ENCODE assay signal across 1 cellular context in genomic region chr19:49487277-49488045, GRCh38.
TF ChIP-seq lines count a peak whose summit lies in the region.

RPL13A (plus strand) TSS chr19:49487608; CDS start chr19:49487630, 22 bp downstream.

TF ChIP-seq in HepG2, 621 proteins besides CTCF, POLR2A, EP300 and RAD21 (continued from another document and continues in another):
- TF ChIP-seq ZNF747 (CRISPR knock-in tag; IDR thresholded peaks at IDR 0.05; ENCODE audit: borderline replicate concordance) (no peak; the same call in 1 of the 2 replicates), ZFYVE20 (CRISPR knock-in tag; IDR thresholded peaks at IDR 0.05; ENCODE audit: borderline replicate concordance, low read depth) (peak; percentile 83; the same call in 1 of the 2 replicates), ZNF414 (CRISPR knock-in tag; IDR thresholded peaks at IDR 0.05) (peak; percentile 60), ZNF441 (CRISPR knock-in tag; IDR thresholded peaks at IDR 0.05; ENCODE audit: borderline replicate concordance) (peak; percentile 74; the same call in 1 of the 2 replicates), FOXP4 (CRISPR knock-in tag; IDR thresholded peaks at IDR 0.05) (no peak), ZNF34 (CRISPR knock-in tag; IDR thresholded peaks at IDR 0.05; ENCODE audit: borderline replicate concordance) (no peak), CHD4 (IDR thresholded peaks at IDR 0.05; ENCODE audit: borderline replicate concordance, low read length) (no peak), ZNF264 (CRISPR knock-in tag; IDR thresholded peaks at IDR 0.05) (peak; percentile 64), ZNF343 (CRISPR knock-in tag; IDR thresholded peaks at IDR 0.05) (no peak), ETV6 (CRISPR knock-in tag; conservative IDR thresholded peaks at IDR 0.05) (0 out of 2 replicates have a peak, but pooled peaks have one; percentile 31), DNMT1 (CRISPR knock-in tag; IDR thresholded peaks at IDR 0.05) (no peak), ZNF749 (CRISPR knock-in tag; IDR thresholded peaks at IDR 0.05; ENCODE audit: borderline replicate concordance) (peak; percentile 83), ZNF674 (CRISPR knock-in tag; IDR thresholded peaks at IDR 0.05; ENCODE audit: low read depth) (no peak), SETDB1 (CRISPR knock-in tag; IDR thresholded peaks at IDR 0.05; ENCODE audit: borderline replicate concordance) (no peak), ZNF230 (CRISPR knock-in tag; IDR thresholded peaks at IDR 0.05) (no peak), ZFP36L1 (CRISPR knock-in tag; IDR thresholded peaks at IDR 0.05) (no peak), KAT2B (IDR thresholded peaks at IDR 0.05; ENCODE audit: borderline replicate concordance, low read depth, low read length) (no peak), SMAD9 (CRISPR knock-in tag; IDR thresholded peaks at IDR 0.05) (0 out of 2 replicates have a peak, but pooled peaks have one; percentile 63), HOXA9 (CRISPR knock-in tag; IDR thresholded peaks at IDR 0.05; ENCODE audit: borderline replicate concordance) (no peak), SNRNP70 (IDR thresholded peaks at IDR 0.05; ENCODE audit: low read depth, low read length) (no peak), RFXAP (CRISPR knock-in tag; IDR thresholded peaks at IDR 0.05; ENCODE audit: borderline replicate concordance) (peak; percentile 92), SNAPC2 (CRISPR knock-in tag; IDR thresholded peaks at IDR 0.05) (0 out of 2 replicates have a peak, but pooled peaks have one; percentile 34), ZNF143 (CRISPR knock-in tag; IDR thresholded peaks at IDR 0.05) (peak; percentile 65), SALL1 (CRISPR knock-in tag; IDR thresholded peaks at IDR 0.05) (peak; percentile 86), SIN3B (IDR thresholded peaks at IDR 0.05; ENCODE audit: low read length) (no peak; the same call in 1 of the 2 replicates), PITX1 (CRISPR knock-in tag; IDR thresholded peaks at IDR 0.05) (peak; percentile 66), ARNT (IDR thresholded peaks at IDR 0.05) (no peak), ARHGAP35 (CRISPR knock-in tag; IDR thresholded peaks at IDR 0.05; ENCODE audit: borderline replicate concordance) (no peak), ZNF792 (CRISPR knock-in tag; IDR thresholded peaks at IDR 0.05) (0 out of 2 replicates have a peak, but pooled peaks have one; percentile 61), ZBTB1 (CRISPR knock-in tag; IDR thresholded peaks at IDR 0.05; ENCODE audit: borderline replicate concordance) (no peak), ZFP62 (CRISPR knock-in tag; IDR thresholded peaks at IDR 0.05) (no peak), ZNF878 (CRISPR knock-in tag; IDR thresholded peaks at IDR 0.05) (no peak), ZEB1 (IDR thresholded peaks at IDR 0.05; ENCODE audit: insufficient replicate concordance, low read depth) (no peak), SALL2 (CRISPR knock-in tag; IDR thresholded peaks at IDR 0.05) (peak; percentile 79), MEIS1 (CRISPR knock-in tag; IDR thresholded peaks at IDR 0.05; ENCODE audit: borderline replicate concordance) (no peak), RAD51 (IDR thresholded peaks at IDR 0.05; ENCODE audit: borderline replicate concordance) (peak; percentile 94), RFX5 (IDR thresholded peaks at IDR 0.05; ENCODE audit: low read depth, low read length) (peak; percentile 63; the same call in 1 of the 2 replicates), TBL1XR1 (IDR thresholded peaks at IDR 0.05; ENCODE audit: borderline replicate concordance, low read length, partially characterized antibody) (peak; percentile 41), ZBTB42 (CRISPR knock-in tag; IDR thresholded peaks at IDR 0.05) (peak; percentile 79; the same call in 1 of the 2 replicates), NFKBIZ (CRISPR knock-in tag; IDR thresholded peaks at IDR 0.05) (peak; percentile 82; the same call in 1 of the 2 replicates), ZFP41 (CRISPR knock-in tag; IDR thresholded peaks at IDR 0.05; ENCODE audit: borderline replicate concordance) (0 out of 2 replicates have a peak, but pooled peaks have one; percentile 46), IRF2 (CRISPR knock-in tag; IDR thresholded peaks at IDR 0.05) (peak; percentile 92), TEAD2 (CRISPR knock-in tag; IDR thresholded peaks at IDR 0.05) (no peak; the same call in 1 of the 2 replicates), CBX2 (IDR thresholded peaks at IDR 0.05; ENCODE audit: low read depth, low read length) (no peak), CBX2 (CRISPR knock-in tag; IDR thresholded peaks at IDR 0.05; ENCODE audit: low read depth) (no peak), ZFP82 (CRISPR knock-in tag; IDR thresholded peaks at IDR 0.05; ENCODE audit: borderline replicate concordance) (no peak), ZNF317 (CRISPR knock-in tag; IDR thresholded peaks at IDR 0.05) (peak; percentile 79; the same call in 1 of the 2 replicates), AGO1 (IDR thresholded peaks at IDR 0.05; ENCODE audit: low read depth, low read length, poor library complexity, severe bottlenecking) (peak; percentile 81), GABPA (IDR thresholded peaks at IDR 0.05; ENCODE audit: low read depth, low read length) (peak; percentile 70), GABPA (CRISPR knock-in tag; IDR thresholded peaks at IDR 0.05; ENCODE audit: low read depth) (peak; percentile 94), XRCC5 (optimal IDR thresholded peaks at IDR 0.05; ENCODE audit: low read length) (peak; percentile 11), ZNF451 (CRISPR knock-in tag; IDR thresholded peaks at IDR 0.05) (peak; percentile 62; the same call in 1 of the 2 replicates), ZNF234 (CRISPR knock-in tag; conservative IDR thresholded peaks at IDR 0.05) (no peak), ARNTL (CRISPR knock-in tag; IDR thresholded peaks at IDR 0.05) (peak; percentile 34; the same call in 1 of the 2 replicates), ZC3H4 (CRISPR knock-in tag; IDR thresholded peaks at IDR 0.05; ENCODE audit: borderline replicate concordance) (no peak), ATF6 (CRISPR knock-in tag; conservative IDR thresholded peaks at IDR 0.05) (0 out of 2 replicates have a peak, but pooled peaks have one; percentile 80), ZNF274 (CRISPR knock-in tag; IDR thresholded peaks at IDR 0.05) (peak; percentile 85), KLF13 (CRISPR knock-in tag; IDR thresholded peaks at IDR 0.05) (no peak), PHF8 (CRISPR knock-in tag; IDR thresholded peaks at IDR 0.05) (peak; percentile 94), ZFP37 (CRISPR knock-in tag; IDR thresholded peaks at IDR 0.05; ENCODE audit: borderline replicate concordance) (0 out of 2 replicates have a peak, but pooled peaks have one; percentile 40), CHD2 (IDR thresholded peaks at IDR 0.05; ENCODE audit: low read depth, low read length) (no peak), ONECUT2 (CRISPR knock-in tag; IDR thresholded peaks at IDR 0.05) (no peak), SKI (IDR thresholded peaks at IDR 0.05; ENCODE audit: partially characterized antibody) (no peak), MTA3 (CRISPR knock-in tag; IDR thresholded peaks at IDR 0.05) (no peak), ZNF569 (CRISPR knock-in tag; IDR thresholded peaks at IDR 0.05; ENCODE audit: borderline replicate concordance) (no peak), MED13 (CRISPR knock-in tag; IDR thresholded peaks at IDR 0.05) (peak; percentile 75; the same call in 1 of the 2 replicates), CAMTA2 (CRISPR knock-in tag; IDR thresholded peaks at IDR 0.05; ENCODE audit: borderline replicate concordance) (peak; percentile 53; the same call in 1 of the 2 replicates), ZNF652 (CRISPR knock-in tag; IDR thresholded peaks at IDR 0.05; ENCODE audit: borderline replicate concordance, low read depth) (no peak), ZKSCAN1 (IDR thresholded peaks at IDR 0.05; ENCODE audit: low read length) (no peak)
- TF ChIP-seq, protein P1, sequence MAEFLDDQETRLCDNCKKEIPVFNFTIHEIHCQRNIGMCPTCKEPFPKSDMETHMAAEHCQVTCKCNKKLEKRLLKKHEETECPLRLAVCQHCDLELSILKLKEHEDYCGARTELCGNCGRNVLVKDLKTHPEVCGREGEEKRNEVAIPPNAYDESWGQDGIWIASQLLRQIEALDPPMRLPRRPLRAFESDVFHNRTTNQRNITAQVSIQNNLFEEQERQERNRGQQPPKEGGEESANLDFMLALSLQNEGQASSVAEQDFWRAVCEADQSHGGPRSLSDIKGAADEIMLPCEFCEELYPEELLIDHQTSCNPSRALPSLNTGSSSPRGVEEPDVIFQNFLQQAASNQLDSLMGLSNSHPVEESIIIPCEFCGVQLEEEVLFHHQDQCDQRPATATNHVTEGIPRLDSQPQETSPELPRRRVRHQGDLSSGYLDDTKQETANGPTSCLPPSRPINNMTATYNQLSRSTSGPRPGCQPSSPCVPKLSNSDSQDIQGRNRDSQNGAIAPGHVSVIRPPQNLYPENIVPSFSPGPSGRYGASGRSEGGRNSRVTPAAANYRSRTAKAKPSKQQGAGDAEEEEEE (CRISPR knock-in tag; IDR thresholded peaks at IDR 0.05; ENCODE audit: borderline replicate concordance), result peak; percentile 73; the same call in 1 of the 2 replicates
- TF ChIP-seq, protein P2, sequence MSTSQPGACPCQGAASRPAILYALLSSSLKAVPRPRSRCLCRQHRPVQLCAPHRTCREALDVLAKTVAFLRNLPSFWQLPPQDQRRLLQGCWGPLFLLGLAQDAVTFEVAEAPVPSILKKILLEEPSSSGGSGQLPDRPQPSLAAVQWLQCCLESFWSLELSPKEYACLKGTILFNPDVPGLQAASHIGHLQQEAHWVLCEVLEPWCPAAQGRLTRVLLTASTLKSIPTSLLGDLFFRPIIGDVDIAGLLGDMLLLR (CRISPR knock-in tag; IDR thresholded peaks at IDR 0.05), result no peak
- TF ChIP-seq, protein P3, sequence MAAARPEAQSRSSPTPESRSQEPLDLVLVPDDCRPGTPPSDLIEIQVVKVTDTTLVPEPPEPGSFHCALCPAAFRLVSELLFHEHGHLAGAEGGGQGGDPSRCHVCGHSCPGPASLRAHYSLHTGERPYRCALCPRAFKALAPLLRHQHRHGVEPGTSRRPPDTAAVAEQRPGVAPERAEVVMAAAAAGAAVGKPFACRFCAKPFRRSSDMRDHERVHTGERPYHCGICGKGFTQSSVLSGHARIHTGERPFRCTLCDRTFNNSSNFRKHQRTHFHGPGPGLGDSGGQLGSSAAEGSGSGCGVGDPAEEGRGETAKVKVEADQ (CRISPR knock-in tag; IDR thresholded peaks at IDR 0.05; ENCODE audit: borderline replicate concordance), result peak; percentile 41; the same call in 1 of the 2 replicates
- TF ChIP-seq, protein P4, sequence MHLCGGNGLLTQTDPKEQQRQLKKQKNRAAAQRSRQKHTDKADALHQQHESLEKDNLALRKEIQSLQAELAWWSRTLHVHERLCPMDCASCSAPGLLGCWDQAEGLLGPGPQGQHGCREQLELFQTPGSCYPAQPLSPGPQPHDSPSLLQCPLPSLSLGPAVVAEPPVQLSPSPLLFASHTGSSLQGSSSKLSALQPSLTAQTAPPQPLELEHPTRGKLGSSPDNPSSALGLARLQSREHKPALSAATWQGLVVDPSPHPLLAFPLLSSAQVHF (CRISPR knock-in tag; IDR thresholded peaks at IDR 0.05), result no peak
- TF ChIP-seq, protein P5, sequence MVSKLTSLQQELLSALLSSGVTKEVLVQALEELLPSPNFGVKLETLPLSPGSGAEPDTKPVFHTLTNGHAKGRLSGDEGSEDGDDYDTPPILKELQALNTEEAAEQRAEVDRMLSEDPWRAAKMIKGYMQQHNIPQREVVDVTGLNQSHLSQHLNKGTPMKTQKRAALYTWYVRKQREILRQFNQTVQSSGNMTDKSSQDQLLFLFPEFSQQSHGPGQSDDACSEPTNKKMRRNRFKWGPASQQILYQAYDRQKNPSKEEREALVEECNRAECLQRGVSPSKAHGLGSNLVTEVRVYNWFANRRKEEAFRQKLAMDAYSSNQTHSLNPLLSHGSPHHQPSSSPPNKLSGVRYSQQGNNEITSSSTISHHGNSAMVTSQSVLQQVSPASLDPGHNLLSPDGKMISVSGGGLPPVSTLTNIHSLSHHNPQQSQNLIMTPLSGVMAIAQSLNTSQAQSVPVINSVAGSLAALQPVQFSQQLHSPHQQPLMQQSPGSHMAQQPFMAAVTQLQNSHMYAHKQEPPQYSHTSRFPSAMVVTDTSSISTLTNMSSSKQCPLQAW (CRISPR knock-in tag; IDR thresholded peaks at IDR 0.05), result peak; percentile 20; the same call in 1 of the 2 replicates
